7 cellular contexts compared by ENCODE assay signal in the genomic region with DNA sequence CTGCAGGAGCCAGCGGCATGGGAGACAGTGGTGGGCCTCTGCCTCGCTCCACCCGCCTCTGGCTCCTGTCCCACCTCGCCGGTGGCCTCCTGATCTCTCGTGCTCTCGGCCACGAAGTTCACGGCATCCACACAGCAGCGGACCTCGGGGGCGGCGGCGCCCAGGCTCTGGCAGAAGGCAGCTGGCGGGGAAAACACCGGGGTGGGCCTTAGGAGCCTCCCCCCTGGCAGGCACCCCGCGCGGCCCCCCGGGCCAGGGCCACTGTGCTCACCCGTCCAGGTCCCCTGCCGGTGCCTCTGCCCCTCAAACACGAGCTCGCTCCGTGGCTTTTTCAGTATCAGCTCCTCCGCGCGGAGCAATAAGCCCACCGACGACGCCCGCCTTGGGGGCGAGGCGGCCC. TPM values are rescaled to one million over a fixed set of nuclear protein-coding genes. Genes with fewer than 3 reads are reported as not detected.
A peak's percentile ranks its signal among the peaks of the same experiment; 100 is the strongest.
DNase-seq lines count a peak whose midpoint lies in the region; ATAC-seq and TF ChIP-seq lines count a peak whose summit lies in the region.
"Had no signal": no experiment of that assay in that cellular context is flagged by ENCODE, and none has a peak within 500 bp of the region (broad histone marks: within the 10 kb centered on the region; RNA-seq: fewer than 3 reads in every experiment).

No MANE protein-coding gene starts in this region.

- peak overlapping the region; percentile 67 for H3K4me3 Mint-ChIP-seq in activated T-cell treated with anti-CD3 and anti-CD28 coated beads, Interleukin-2, amount 50 U/mL, for 4 hours

- H3K27me3 ChIP-seq in gastroesophageal sphincter = peaks cover 39% of the 10 kb centered on the region
- peaks cover 8% of the 10 kb centered on the region for H3K27me3 ChIP-seq in thyroid gland

- no peak for TF ChIP-seq CTCF in gastroesophageal sphincter (IDR thresholded peaks at IDR 0.05)
- TF ChIP-seq CTCF in thyroid gland (IDR thresholded peaks at IDR 0.05) = no peak

- peaks cover 9% of the 10 kb centered on the region for H3K36me3 Mint-ChIP-seq in activated T-cell treated with anti-CD3 and anti-CD28 coated beads, Interleukin-2, amount 50 U/mL, for 4 hours (ENCODE audit: insufficient read depth)

- H3K27ac ChIP-seq in gastroesophageal sphincter (peak overlapping the region in 1 of 4 donors; percentile 24), thyroid gland (no peak overlapping the region)

- TF ChIP-seq POLR2A in gastroesophageal sphincter (IDR thresholded peaks at IDR 0.05) (no peak), thyroid gland (IDR thresholded peaks at IDR 0.05) (no peak)

- H3K4me1 ChIP-seq in gastroesophageal sphincter = peaks cover 0 to 37% (median 11%) of the 10 kb centered on the region in 3 donors
- H3K4me1 ChIP-seq in thyroid gland = peaks cover 12 to 30% of the 10 kb centered on the region in 2 donors

- no peaks in the 10 kb centered on the region for H3K27me3 Mint-ChIP-seq in activated T-cell treated with anti-CD3 and anti-CD28 coated beads, Interleukin-2, amount 50 U/mL, for 4 hours (ENCODE audit: low read depth)

- intact Hi-C loops in thyroid gland (cut with DNase I) = no loop called here

- ATAC-seq in activated T-cell treated with anti-CD3 and anti-CD28 coated beads, Interleukin-2, amount 50 U/mL, for 4 hours = peak; percentile 3 to 8
- ATAC-seq in gastroesophageal sphincter = no peak

- H3K4me3 ChIP-seq in gastroesophageal sphincter (peak overlapping the region; percentile 11 to 55), thyroid gland (replicated peaks in 1 of 3) (peak overlapping the region; percentile 6 to 40 (median 20))

- TF ChIP-seq EP300 in gastroesophageal sphincter (IDR thresholded peaks at IDR 0.05) = no peak

- H3K9me3 ChIP-seq in gastroesophageal sphincter (no peaks in the 10 kb centered on the region), thyroid gland (no peaks in the 10 kb centered on the region)

- WGBS in gastroesophageal sphincter (ENCODE audit: low coverage in 1 of 2), 2 donors = no CpG with 5 or more reads among the region's 34 CpGs
- 39 to 60% methylated on average over 8 of the region's 34 CpGs for WGBS in thyroid gland, 2 donors

- H3K36me3 ChIP-seq in gastroesophageal sphincter (peaks cover 0 to 38% of the 10 kb centered on the region in 2 donors), thyroid gland (peaks cover 23 to 24% of the 10 kb centered on the region in 2 donors)

- peaks cover 34% of the 10 kb centered on the region for H3K4me1 Mint-ChIP-seq in activated T-cell treated with anti-CD3 and anti-CD28 coated beads, Interleukin-2, amount 50 U/mL, for 4 hours (ENCODE audit: low read depth)

- DNase-seq in activated T-cell treated with anti-CD3 and anti-CD28 coated beads, Interleukin-2, amount 50 U/mL, for 4 hours = no peak
- no peak for DNase-seq in activated T-cell treated with anti-CD3 and anti-CD28 coated beads, Interleukin-2, amount 50 U/mL, for 1 hour
- DNase-seq in thyroid gland (no peak), NOMO-1 treated with DMSO at 0.1 percent for 48 hours (lab: John Stamatoyannopoulos, UW; ENCODE audit: unreplicated experiment) (no peak), MV-4-11 (lab: John Stamatoyannopoulos, UW) (no peak)
- DNase-seq: SW 1271 had no signal

- no peaks in the 10 kb centered on the region for H3K9me3 Mint-ChIP-seq in activated T-cell treated with anti-CD3 and anti-CD28 coated beads, Interleukin-2, amount 50 U/mL, for 4 hours

RNA-seq across cellular contexts. Expression of a gene that starts 0.4 kb away (rescaled TPM):
- 1 to 10 TPM; 1.5 to 3.6 (median 2.7) TPM for total RNA-seq in activated T-cell treated with anti-CD3 and anti-CD28 coated beads, Interleukin-2, amount 50 U/mL, for 4 hours
- under 1 TPM; 0.30 to 0.81 (median 0.68) TPM for total RNA-seq in gastroesophageal sphincter
- 1 to 10 TPM in 3 of 4 donors, under 1 TPM in 1; 0.33 to 1.9 (median 1.3) TPM for total RNA-seq in thyroid gland

RNA-seq across cellular contexts. Expression of a gene that starts 4.0 kb away (rescaled TPM):
- total RNA-seq in activated T-cell treated with anti-CD3 and anti-CD28 coated beads, Interleukin-2, amount 50 U/mL, for 4 hours = under 1 TPM; 0.18 to 0.71 (median 0.35) TPM
- total RNA-seq in gastroesophageal sphincter (under 1 TPM in 2 of 4 donors, not detected in 2; 0.23 to 0.67 TPM), thyroid gland (under 1 TPM; 0.29 to 0.83 (median 0.49) TPM)

RNA-seq across cellular contexts. Expression of a gene that starts 33.1 kb away (rescaled TPM):
- total RNA-seq in activated T-cell treated with anti-CD3 and anti-CD28 coated beads, Interleukin-2, amount 50 U/mL, for 4 hours = under 1 TPM; 0.21 to 0.49 (median 0.25) TPM
- total RNA-seq in gastroesophageal sphincter = under 1 TPM in 1 of 4 donors, not detected in 3; 0.19 TPM
- not detected for total RNA-seq in thyroid gland

RNA-seq across cellular contexts. Expression of a gene that starts 40.9 kb away (rescaled TPM):
- total RNA-seq in activated T-cell treated with anti-CD3 and anti-CD28 coated beads, Interleukin-2, amount 50 U/mL, for 4 hours = 100 to 1,000 TPM in 1 of 3 donors, 10 to 100 TPM in 2; 89.7 to 102 (median 98.1) TPM
- total RNA-seq in gastroesophageal sphincter (10 to 100 TPM; 28.7 to 58.9 (median 46.8) TPM), thyroid gland (10 to 100 TPM; 29.3 to 62.4 (median 48.4) TPM)

RNA-seq across cellular contexts. Expression of a gene that starts 41.1 kb away (rescaled TPM):
- total RNA-seq in activated T-cell treated with anti-CD3 and anti-CD28 coated beads, Interleukin-2, amount 50 U/mL, for 4 hours = 100 to 1,000 TPM; 121 to 140 (median 129) TPM
- 10 to 100 TPM; 67.3 to 98.8 (median 85.9) TPM for total RNA-seq in gastroesophageal sphincter
- 10 to 100 TPM; 47.1 to 77.0 (median 67.2) TPM for total RNA-seq in thyroid gland
